In the genomic region with DNA sequence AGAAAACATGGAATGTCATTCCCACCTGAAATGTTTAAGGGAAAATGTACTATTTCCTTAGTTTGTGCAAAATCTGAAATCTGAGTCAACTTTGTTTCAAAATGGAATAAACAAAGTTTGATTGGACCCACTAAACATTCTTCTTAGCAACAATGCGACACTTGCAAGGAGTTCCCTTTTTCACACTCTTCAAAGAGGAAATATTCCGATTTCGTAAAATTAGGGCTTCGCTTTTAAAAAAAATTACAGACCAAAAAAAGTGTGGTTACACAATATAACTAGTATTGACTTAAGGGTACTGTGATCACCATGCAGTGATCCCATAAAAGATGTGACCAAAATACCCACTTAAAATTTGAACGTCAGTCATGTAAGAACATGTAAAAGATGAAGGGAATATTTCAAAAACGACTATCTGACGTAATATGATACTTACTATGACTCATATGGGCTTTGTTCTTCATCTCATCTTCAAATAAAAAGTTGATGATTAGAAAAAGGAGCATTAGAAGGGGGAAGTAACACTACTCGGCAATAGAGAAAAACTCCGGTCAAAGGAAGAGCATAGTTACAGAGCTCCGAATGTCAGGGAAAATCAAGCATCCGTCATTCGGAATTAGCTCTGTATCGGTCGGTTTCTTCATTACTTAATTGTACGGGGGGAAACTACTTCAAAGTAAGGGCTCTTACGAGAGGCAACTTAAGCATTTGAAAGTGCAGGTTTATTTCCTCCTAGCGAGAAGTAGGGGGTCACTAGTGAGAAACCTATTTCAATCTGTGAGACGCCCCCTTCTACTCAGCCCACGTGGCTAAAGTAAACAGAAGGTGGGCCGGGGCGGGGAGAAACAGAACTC, we compare ENCODE assay signal across 8 cellular contexts. TPM values are rescaled to one million over a fixed set of nuclear protein-coding genes. Genes with fewer than 3 reads are reported as not detected.
DNase-seq lines count a peak whose midpoint lies in the region; ATAC-seq, FAIRE-seq and TF ChIP-seq lines count a peak whose summit lies in the region.

No MANE protein-coding gene starts in this region.

- intact Hi-C loops in right lobe of liver (cut with DNase I) = loop anchor here in 1 of 2 donors (5.0 kb wide), 1 partner anchor 327 kb away; the partner anchor contains the start of gene PPA2

- no peaks in the 10 kb centered on the region for H3K36me3 ChIP-seq in KMS-11 (ENCODE audit: insufficient read depth)
- no peaks in the 10 kb centered on the region for H3K36me3 ChIP-seq in right lobe of liver
- H3K36me3 ChIP-seq in tibial nerve = no peaks in the 10 kb centered on the region

- H3K27ac Mint-ChIP-seq in activated CD4-positive, alpha-beta T cell treated with anti-CD3 and anti-CD28 coated beads, Interleukin-2, amount 10 ng/mL, durations not matched to agents 7 days and 5 days = peak overlapping the region; percentile 87

- WGBS in right lobe of liver (ENCODE audit: insufficient coverage, low coverage, low lambda C conversion rate, missing lambda C conversion rate) = 37% methylated on average over 19 of the region's 21 CpGs
- 21 to 25% methylated on average over 21 of the region's 21 CpGs for WGBS in tibial nerve, 2 donors

- FAIRE-seq in HTR-8/SVneo (lab: Jason Lieb, UNC) = no peak

- H3K4me2 ChIP-seq in KMS-11 = peak overlapping the region; percentile 47; the same call in 1 of the 2 replicates

- peaks cover 4% of the 10 kb centered on the region for H3K36me3 Mint-ChIP-seq in activated CD4-positive, alpha-beta T cell treated with anti-CD3 and anti-CD28 coated beads, Interleukin-2, amount 10 ng/mL, durations not matched to agents 7 days and 5 days (ENCODE audit: low read depth)

- peaks cover 25% of the 10 kb centered on the region for H3K4me1 ChIP-seq in KMS-11 (ENCODE audit: low read depth, poor library complexity, severe bottlenecking)
- H3K4me1 ChIP-seq in right lobe of liver = peaks cover 0 to 26% (median 6%) of the 10 kb centered on the region in 4 donors
- peaks cover 0 to 50% (median 5%) of the 10 kb centered on the region in 4 donors for H3K4me1 ChIP-seq in tibial nerve

- H3K79me2 ChIP-seq in KMS-11 (ENCODE audit: insufficient read depth, low read depth) = peaks cover 34% of the 10 kb centered on the region; the same call in 1 of the 2 replicates

- TF ChIP-seq EP300 in tibial nerve (IDR thresholded peaks at IDR 0.05) = peak in 1 of 2 donors; percentile 19

- H3K4me1 Mint-ChIP-seq in activated CD4-positive, alpha-beta T cell treated with anti-CD3 and anti-CD28 coated beads, Interleukin-2, amount 10 ng/mL, durations not matched to agents 7 days and 5 days = peaks cover 36% of the 10 kb centered on the region

- no peaks in the 10 kb centered on the region for H3K9me3 ChIP-seq in right lobe of liver
- H3K9me3 ChIP-seq in tibial nerve = no peaks in the 10 kb centered on the region

- no peak for TF ChIP-seq CTCF in KMS-11 (conservative IDR thresholded peaks at IDR 0.05; ENCODE audit: low read depth, low read length)
- no peak for TF ChIP-seq CTCF in astrocyte of the cerebellum (IDR thresholded peaks at IDR 0.05; ENCODE audit: low read depth, low read length, missing control alignments)
- TF ChIP-seq CTCF in right lobe of liver (IDR thresholded peaks at IDR 0.05) = no peak
- TF ChIP-seq CTCF in tibial nerve (IDR thresholded peaks at IDR 0.05) = no peak

- H3K9ac ChIP-seq in KMS-11 = no peak overlapping the region; the same call in 1 of the 2 replicates

- POLR2A ChIA-PET in activated CD4-positive, alpha-beta T cell treated with anti-CD3 and anti-CD28 coated beads, Interleukin-2, amount 10 ng/mL, durations not matched to agents 7 days and 5 days (lab: Charles Lee) = no interaction called here

- CTCF ChIA-PET in activated CD4-positive, alpha-beta T cell treated with anti-CD3 and anti-CD28 coated beads, Interleukin-2, amount 10 ng/mL, durations not matched to agents 7 days and 5 days (lab: Charles Lee) = no interaction called here

- peak; percentile 26 for TF ChIP-seq POLR2A in right lobe of liver (IDR thresholded peaks at IDR 0.05)
- TF ChIP-seq POLR2A in tibial nerve (IDR thresholded peaks at IDR 0.05) = peak in 1 of 2 donors; percentile 21

- H3K27ac ChIP-seq in KMS-11 = no peak overlapping the region
- peak overlapping the region in 2 of 3 donors; percentile 81 to 90 for H3K27ac ChIP-seq in right lobe of liver
- H3K27ac ChIP-seq in tibial nerve = peak overlapping the region; percentile 89 to 97 (median 90)

- DNase-seq in activated CD4-positive, alpha-beta T cell treated with anti-CD3 and anti-CD28 coated beads, Interleukin-2, amount 10 ng/mL, durations not matched to agents 7 days and 5 days = no peak
- DNase-seq in activated CD4-positive, alpha-beta T cell treated with anti-CD3 and anti-CD28 coated beads for 4 hours = no peak
- DNase-seq in astrocyte of the cerebellum (ENCODE audit: low read depth) (no peak), right lobe of liver (no peak), tibial nerve (ENCODE audit: low spot score in 2 of 2) (no peak), HTR-8/SVneo (ENCODE audit: insufficient read length, low spot score) (no peak), LoVo (ENCODE audit: low spot score) (no peak)

- in situ Hi-C loops in astrocyte of the cerebellum (cut with HindIII; ENCODE audit: low sequenced_read_pairs) = no loop called here

- no peaks in the 10 kb centered on the region for H3K27me3 Mint-ChIP-seq in activated CD4-positive, alpha-beta T cell treated with anti-CD3 and anti-CD28 coated beads, Interleukin-2, amount 10 ng/mL, durations not matched to agents 7 days and 5 days

- peak overlapping the region; percentile 96 for H3K4me3 Mint-ChIP-seq in activated CD4-positive, alpha-beta T cell treated with anti-CD3 and anti-CD28 coated beads, Interleukin-2, amount 10 ng/mL, durations not matched to agents 7 days and 5 days

- H3K27me3 ChIP-seq in KMS-11 (ENCODE audit: insufficient read depth, low read depth) = no peaks in the 10 kb centered on the region
- no peaks in the 10 kb centered on the region for H3K27me3 ChIP-seq in right lobe of liver
- no peaks in the 10 kb centered on the region for H3K27me3 ChIP-seq in tibial nerve

- ATAC-seq in right lobe of liver = no peak

- H2AFZ ChIP-seq in KMS-11 (ENCODE audit: low read depth) = peak overlapping the region; percentile 99; the same call in 1 of the 2 replicates

- no peaks in the 10 kb centered on the region for H3K9me3 Mint-ChIP-seq in activated CD4-positive, alpha-beta T cell treated with anti-CD3 and anti-CD28 coated beads, Interleukin-2, amount 10 ng/mL, durations not matched to agents 7 days and 5 days

- H3K4me3 ChIP-seq in KMS-11 (IDR thresholded peaks at IDR 0.05; ENCODE audit: insufficient read depth, low read depth, low read length) = no peak overlapping the region
- H3K4me3 ChIP-seq in astrocyte of the cerebellum (ENCODE audit: low read depth, low read length) = peak overlapping the region; percentile 98
- H3K4me3 ChIP-seq in right lobe of liver = peak overlapping the region; percentile 67 to 76 (median 69)
- H3K4me3 ChIP-seq in tibial nerve = peak overlapping the region; percentile 64 to 88 (median 78)

- H4K20me1 ChIP-seq in KMS-11 (ENCODE audit: insufficient read depth) = no peaks in the 10 kb centered on the region

RNA-seq across cellular contexts. Expression of gene TET2, which starts 1.4 kb away (rescaled TPM):
- 10 to 100 TPM; 22.6 to 25.3 TPM for total RNA-seq in activated CD4-positive, alpha-beta T cell treated with anti-CD3 and anti-CD28 coated beads, Interleukin-2, amount 10 ng/mL, durations not matched to agents 7 days and 5 days
- total RNA-seq in right lobe of liver (1 to 10 TPM; 5.8 to 8.8 (median 7.0) TPM), tibial nerve (10 to 100 TPM; 23.2 to 29.1 (median 24.1) TPM)
